8 cellular contexts compared by ENCODE assay signal in genomic region chr6:53794720-53795253, GRCh38. TPM values are rescaled to one million over a fixed set of nuclear protein-coding genes. Genes with fewer than 3 reads are reported as not detected.
A peak's percentile ranks its signal among the peaks of the same experiment; 100 is the strongest.
DNase-seq lines count a peak whose midpoint lies in the region; ATAC-seq lines count a peak whose summit lies in the region.

Gene LRRC1, plus strand, starts transcription at chr6:53795005. Its CDS starts 252 bp downstream, at chr6:53795257.

- no peak within 1 kb of the TSS for H2BK15ac ChIP-seq in mesendoderm (replicated peaks; ENCODE audit: low read depth)

- no peak within 1 kb of the TSS for H4K8ac ChIP-seq in mesendoderm (ENCODE audit: low read depth, low read length)

- H3K27ac ChIP-seq in mesendoderm (ENCODE audit: low read depth, low read length), result peak within 1 kb of the TSS; percentile 11

- H2AK5ac ChIP-seq in mesendoderm (ENCODE audit: low read length), result no peak within 1 kb of the TSS

- peak within 1 kb of the TSS; percentile 64 for H3K9ac ChIP-seq in mesendoderm (ENCODE audit: low read length)

- peak within 1 kb of the TSS; percentile 88 to 90 for H3K4me3 Mint-ChIP-seq in effector memory CD8-positive, alpha-beta T cell

- peak within 1 kb of the TSS; percentile 81 for H3K23ac ChIP-seq in mesendoderm (ENCODE audit: low read length)

- no peaks in the 10 kb centered on the region for H3K36me3 ChIP-seq in mesendoderm (ENCODE audit: control insufficient read depth, insufficient read depth, low read length)

- peaks cover 2% of the 10 kb centered on the region for H3K4me1 ChIP-seq in mesendoderm (ENCODE audit: control insufficient read depth, low read depth, low read length)

- H3K4me2 ChIP-seq in mesendoderm (ENCODE audit: low read length), result peak within 1 kb of the TSS; percentile 98

- peaks cover 3% of the 10 kb centered on the region for H3K79me2 ChIP-seq in mesendoderm (ENCODE audit: control insufficient read depth, insufficient read depth, low read length)

- H3K4me3 ChIP-seq in mesendoderm (ENCODE audit: low read length), result peak within 1 kb of the TSS; percentile 86

- peak within 1 kb of the TSS; percentile 40 for H3K4ac ChIP-seq in mesendoderm (ENCODE audit: low read depth, low read length)

- H3K27ac Mint-ChIP-seq in effector memory CD8-positive, alpha-beta T cell, result peak within 1 kb of the TSS; percentile 85 to 90

- H3K27me3 ChIP-seq in mesendoderm (ENCODE audit: insufficient read depth, low read length, poor library complexity), result no peaks in the 10 kb centered on the region

- no peaks in the 10 kb centered on the region for H3K9me3 Mint-ChIP-seq in effector memory CD8-positive, alpha-beta T cell

- no peak within 1 kb of the TSS for H2BK5ac ChIP-seq in mesendoderm (ENCODE audit: low read length)

- H2BK120ac ChIP-seq in mesendoderm (ENCODE audit: low read depth, low read length), result no peak within 1 kb of the TSS

- ATAC-seq in GM19324 (IDR thresholded peaks at IDR 0.05; ENCODE audit: low FRiP score, unreplicated experiment), result peak; percentile 69
- peak; percentile 47 for ATAC-seq in HG03457 (IDR thresholded peaks at IDR 0.05; ENCODE audit: unreplicated experiment)
- ATAC-seq in effector memory CD8-positive, alpha-beta T cell (replicated peaks), result peak; percentile 71

- no peak within 1 kb of the TSS for H4K5ac ChIP-seq in mesendoderm (ENCODE audit: low read length)

- DNase-seq in CD1c-positive myeloid dendritic cell (ENCODE audit: extremely low spot score), result peak; percentile 90
- DNase-seq in NCI-H774 (lab: John Stamatoyannopoulos, UW), result peak; percentile 82
- peak; percentile 96 for DNase-seq in activated CD8-positive, alpha-beta memory T cell treated with anti-CD3 and anti-CD28 coated beads for 24 hours
- DNase-seq in effector memory CD8-positive, alpha-beta T cell, result peak; percentile 73 to 76 (median 74)
- peak; percentile 95 for DNase-seq in mesendoderm
- peak; percentile 77 for DNase-seq in stimulated activated CD8-positive, alpha-beta memory T cell treated with anti-CD3 and anti-CD28 coated beads, Interleukin-12 subunit alpha, Interleukin-12 subunit beta, amount 100 ng/mL, for 4 hours (ENCODE audit: low read depth)

- no peaks in the 10 kb centered on the region for H3K36me3 Mint-ChIP-seq in effector memory CD8-positive, alpha-beta T cell (ENCODE audit: insufficient read depth)

- H3K4me1 Mint-ChIP-seq in effector memory CD8-positive, alpha-beta T cell (ENCODE audit: low read depth in 2 of 2), result peaks cover 30% of the 10 kb centered on the region in 2 donors

- peak within 1 kb of the TSS; percentile 25 for H3K18ac ChIP-seq in mesendoderm (ENCODE audit: low read length)

- peak within 1 kb of the TSS; percentile 90 for H3K56ac ChIP-seq in mesendoderm (ENCODE audit: low read length)

- no CpG with 5 or more reads among the region's 68 CpGs for WGBS in mesendoderm (ENCODE audit: extremely low coverage, insufficient coverage, low lambda C conversion rate)

- peaks cover 2% of the 10 kb centered on the region for H3K79me1 ChIP-seq in mesendoderm (ENCODE audit: low read length)

- H3K27me3 Mint-ChIP-seq in effector memory CD8-positive, alpha-beta T cell, result peaks cover 13 to 24% of the 10 kb centered on the region in 2 donors

RNA-seq across cellular contexts. Expression of gene LRRC1, which starts in this region (rescaled TPM):
- polyA plus RNA-seq in mesendoderm (2013, experiment 1 of 2), result 6.6 TPM
- 6.9 TPM for polyA plus RNA-seq in mesendoderm (2013, experiment 2 of 2)

Comparison
In these comparisons a context has a peak if more than half of its experiments do, and no peak if none do; other contexts are left out.
1. Peak in every context shown above with its lines: DNase-seq, ATAC-seq, H3K4me3 ChIP-seq and H3K27ac ChIP-seq.